ENCODE assay signal across 8 cellular contexts in genomic region chr1:212035123-212035834, GRCh38. TPM values are rescaled to one million over a fixed set of nuclear protein-coding genes. Genes with fewer than 3 reads are reported as not detected.
DNase-seq lines count a peak whose midpoint lies in the region; ATAC-seq and TF ChIP-seq lines count a peak whose summit lies in the region.

A gene with protein sequence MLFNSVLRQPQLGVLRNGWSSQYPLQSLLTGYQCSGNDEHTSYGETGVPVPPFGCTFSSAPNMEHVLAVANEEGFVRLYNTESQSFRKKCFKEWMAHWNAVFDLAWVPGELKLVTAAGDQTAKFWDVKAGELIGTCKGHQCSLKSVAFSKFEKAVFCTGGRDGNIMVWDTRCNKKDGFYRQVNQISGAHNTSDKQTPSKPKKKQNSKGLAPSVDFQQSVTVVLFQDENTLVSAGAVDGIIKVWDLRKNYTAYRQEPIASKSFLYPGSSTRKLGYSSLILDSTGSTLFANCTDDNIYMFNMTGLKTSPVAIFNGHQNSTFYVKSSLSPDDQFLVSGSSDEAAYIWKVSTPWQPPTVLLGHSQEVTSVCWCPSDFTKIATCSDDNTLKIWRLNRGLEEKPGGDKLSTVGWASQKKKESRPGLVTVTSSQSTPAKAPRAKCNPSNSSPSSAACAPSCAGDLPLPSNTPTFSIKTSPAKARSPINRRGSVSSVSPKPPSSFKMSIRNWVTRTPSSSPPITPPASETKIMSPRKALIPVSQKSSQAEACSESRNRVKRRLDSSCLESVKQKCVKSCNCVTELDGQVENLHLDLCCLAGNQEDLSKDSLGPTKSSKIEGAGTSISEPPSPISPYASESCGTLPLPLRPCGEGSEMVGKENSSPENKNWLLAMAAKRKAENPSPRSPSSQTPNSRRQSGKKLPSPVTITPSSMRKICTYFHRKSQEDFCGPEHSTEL (plus strand): TSS chr1:212035748. CDS start chr1:212035891, 143 bp downstream.
A gene with protein sequence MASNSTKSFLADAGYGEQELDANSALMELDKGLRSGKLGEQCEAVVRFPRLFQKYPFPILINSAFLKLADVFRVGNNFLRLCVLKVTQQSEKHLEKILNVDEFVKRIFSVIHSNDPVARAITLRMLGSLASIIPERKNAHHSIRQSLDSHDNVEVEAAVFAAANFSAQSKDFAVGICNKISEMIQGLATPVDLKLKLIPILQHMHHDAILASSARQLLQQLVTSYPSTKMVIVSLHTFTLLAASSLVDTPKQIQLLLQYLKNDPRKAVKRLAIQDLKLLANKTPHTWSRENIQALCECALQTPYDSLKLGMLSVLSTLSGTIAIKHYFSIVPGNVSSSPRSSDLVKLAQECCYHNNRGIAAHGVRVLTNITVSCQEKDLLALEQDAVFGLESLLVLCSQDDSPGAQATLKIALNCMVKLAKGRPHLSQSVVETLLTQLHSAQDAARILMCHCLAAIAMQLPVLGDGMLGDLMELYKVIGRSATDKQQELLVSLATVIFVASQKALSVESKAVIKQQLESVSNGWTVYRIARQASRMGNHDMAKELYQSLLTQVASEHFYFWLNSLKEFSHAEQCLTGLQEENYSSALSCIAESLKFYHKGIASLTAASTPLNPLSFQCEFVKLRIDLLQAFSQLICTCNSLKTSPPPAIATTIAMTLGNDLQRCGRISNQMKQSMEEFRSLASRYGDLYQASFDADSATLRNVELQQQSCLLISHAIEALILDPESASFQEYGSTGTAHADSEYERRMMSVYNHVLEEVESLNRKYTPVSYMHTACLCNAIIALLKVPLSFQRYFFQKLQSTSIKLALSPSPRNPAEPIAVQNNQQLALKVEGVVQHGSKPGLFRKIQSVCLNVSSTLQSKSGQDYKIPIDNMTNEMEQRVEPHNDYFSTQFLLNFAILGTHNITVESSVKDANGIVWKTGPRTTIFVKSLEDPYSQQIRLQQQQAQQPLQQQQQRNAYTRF (minus strand): TSS chr1:212035557. CDS start chr1:212035437, 120 bp downstream.

- DNase-seq in NCI-H1694 (lab: John Stamatoyannopoulos, UW) (peak; percentile 83), amniotic stem cell (lab: John Stamatoyannopoulos, UW) (peak; percentile 99), heart right ventricle (peak; percentile 98 to 99), posterior cingulate gyrus (peak; percentile 96 to 100 (median 98)), upper lobe of right lung (peak; percentile 99)

- peak within 1 kb of the TSS; percentile 40 to 73 (median 62) for H3K4me3 ChIP-seq in heart right ventricle
- peak within 1 kb of the TSS; percentile 68 for H3K4me3 ChIP-seq in upper lobe of right lung

- H3K36me3 ChIP-seq in heart right ventricle (no peaks in the 10 kb centered on the region), upper lobe of right lung (no peaks in the 10 kb centered on the region)

- TF ChIP-seq POLR2A in GM15510 (IDR thresholded peaks at IDR 0.05; ENCODE audit: borderline replicate concordance, extremely low read depth, insufficient read length) = peak; percentile 79

- no peaks in the 10 kb centered on the region for H3K9me3 ChIP-seq in heart right ventricle
- H3K9me3 ChIP-seq in upper lobe of right lung = no peaks in the 10 kb centered on the region

- peak within 1 kb of the TSS; percentile 15 to 91 (median 86) for H3K27ac ChIP-seq in heart right ventricle
- peak within 1 kb of the TSS; percentile 84 for H3K27ac ChIP-seq in upper lobe of right lung

- H3K4me3 Mint-ChIP-seq in T-helper 1 cell treated with Interleukin-12 subunit alpha and Interleukin-12 subunit beta and Interleukin-4 antibody, amounts not matched to agents 30 μg/mL and 1 μg/mL, for 36 hours = peak within 1 kb of the TSS; percentile 86

- ATAC-seq in HG02885 (IDR thresholded peaks at IDR 0.05; ENCODE audit: poor library complexity, unreplicated experiment) = peak; percentile 74
- ATAC-seq in heart right ventricle = peak; percentile 97 to 99 (median 98)
- peak; percentile 97 for ATAC-seq in upper lobe of right lung

- peak within 1 kb of the TSS; percentile 90 for H3K27ac Mint-ChIP-seq in T-helper 1 cell treated with Interleukin-12 subunit alpha and Interleukin-12 subunit beta and Interleukin-4 antibody, amounts not matched to agents 30 μg/mL and 1 μg/mL, for 36 hours

- 0 to 1% methylated on average over 53 of the region's 53 CpGs for WGBS in heart right ventricle, 2 donors

- H3K9me3 Mint-ChIP-seq in T-helper 1 cell treated with Interleukin-12 subunit alpha and Interleukin-12 subunit beta and Interleukin-4 antibody, amounts not matched to agents 30 μg/mL and 1 μg/mL, for 36 hours = no peaks in the 10 kb centered on the region

- H3K4me1 ChIP-seq in heart right ventricle (peaks cover 2 to 62% (median 30%) of the 10 kb centered on the region in 9 donors), upper lobe of right lung (peaks cover 14% of the 10 kb centered on the region)

- TF ChIP-seq CTCF in heart right ventricle (IDR thresholded peaks at IDR 0.05) (peak; percentile 83 to 99 (median 96)), upper lobe of right lung (IDR thresholded peaks at IDR 0.05) (peak; percentile 95)

- no peaks in the 10 kb centered on the region for H3K27me3 ChIP-seq in heart right ventricle
- no peaks in the 10 kb centered on the region for H3K27me3 ChIP-seq in upper lobe of right lung

- peaks cover 56% of the 10 kb centered on the region for H3K4me1 Mint-ChIP-seq in T-helper 1 cell treated with Interleukin-12 subunit alpha and Interleukin-12 subunit beta and Interleukin-4 antibody, amounts not matched to agents 30 μg/mL and 1 μg/mL, for 36 hours (ENCODE audit: low read depth)

- intact Hi-C loops in heart right ventricle (cut with DNase I) (loop anchor here in 5 of 10 donors (1.0 to 10.0 kb wide), 5 partner anchors 200 to 420 kb away; partner anchors contain the start of genes LPGAT1 (in 2 of the 5), NEK2 (in 1 of the 5) and PACC1 (in 1 of the 5)), posterior cingulate gyrus (cut with DNase I) (loop anchor here (1.0 to 5.0 kb wide), 3 partner anchors 205 to 353 kb away; partner anchors contain the start of genes LPGAT1 and PPP2R5A), upper lobe of right lung (cut with DNase I) (no loop called here)

- H3K27me3 Mint-ChIP-seq in T-helper 1 cell treated with Interleukin-12 subunit alpha and Interleukin-12 subunit beta and Interleukin-4 antibody, amounts not matched to agents 30 μg/mL and 1 μg/mL, for 36 hours (ENCODE audit: low read depth) = no peaks in the 10 kb centered on the region

- peaks cover 18% of the 10 kb centered on the region for H3K36me3 Mint-ChIP-seq in T-helper 1 cell treated with Interleukin-12 subunit alpha and Interleukin-12 subunit beta and Interleukin-4 antibody, amounts not matched to agents 30 μg/mL and 1 μg/mL, for 36 hours (ENCODE audit: low read depth)

RNA-seq across cellular contexts. Expression of the first gene that starts in this region (rescaled TPM):
- total RNA-seq in heart right ventricle (1 to 10 TPM in 2 of 10 donors, under 1 TPM in 8; 0.18 to 3.0 (median 0.58) TPM), upper lobe of right lung (1.7 TPM)
- under 1 TPM; 0.07 to 0.35 TPM for polyA plus RNA-seq in heart right ventricle

RNA-seq across cellular contexts. Expression of the second gene that starts in this region (rescaled TPM):
- 10 to 100 TPM in 3 of 10 donors, 1 to 10 TPM in 7; 6.6 to 11.6 (median 9.0) TPM for total RNA-seq in heart right ventricle
- 1 to 10 TPM; 4.4 to 6.4 TPM for polyA plus RNA-seq in heart right ventricle
- total RNA-seq in upper lobe of right lung = 15.9 TPM

Comparison
In these comparisons a context has a peak if more than half of its experiments do, and no peak if none do; other contexts are left out.
1. Peak in every context shown above with its lines: DNase-seq, ATAC-seq, H3K4me3 ChIP-seq and H3K27ac ChIP-seq.